ENCODE assay signal across 1 cellular context in the genomic region with DNA sequence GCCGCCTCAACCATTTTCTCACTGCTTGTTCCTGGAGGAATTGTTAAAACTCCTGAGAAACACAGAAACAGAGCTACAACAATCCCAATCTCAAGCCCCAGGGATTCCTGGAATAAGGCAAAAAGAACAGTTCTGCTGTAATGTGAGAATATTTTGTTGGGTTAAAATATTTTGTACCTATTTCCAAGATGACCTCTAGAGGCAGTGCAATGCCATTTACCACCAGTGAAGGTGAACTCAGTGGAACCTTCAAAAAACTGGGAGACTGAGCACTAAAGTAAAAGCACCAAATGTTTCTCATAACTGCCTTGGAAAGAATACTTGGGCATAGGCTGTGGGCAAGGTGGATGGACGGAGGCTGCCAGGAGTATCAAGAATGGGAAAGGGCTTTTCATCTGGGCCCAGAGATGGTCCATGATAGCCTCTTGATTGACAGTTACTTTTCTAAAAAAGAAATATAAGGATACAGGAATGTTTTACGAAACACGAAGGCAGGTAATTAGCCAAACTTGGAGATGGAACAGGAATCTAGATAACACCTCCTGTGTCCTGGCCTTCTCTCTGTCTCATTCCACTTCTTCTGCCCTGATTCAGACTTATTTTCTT.
TF ChIP-seq lines count a peak whose summit lies in the region.

No MANE protein-coding gene starts in this region.

TF ChIP-seq in GM23338, 12 proteins besides CTCF, POLR2A, EP300 and RAD21 (continued from another document):
- TF ChIP-seq, protein P1, sequence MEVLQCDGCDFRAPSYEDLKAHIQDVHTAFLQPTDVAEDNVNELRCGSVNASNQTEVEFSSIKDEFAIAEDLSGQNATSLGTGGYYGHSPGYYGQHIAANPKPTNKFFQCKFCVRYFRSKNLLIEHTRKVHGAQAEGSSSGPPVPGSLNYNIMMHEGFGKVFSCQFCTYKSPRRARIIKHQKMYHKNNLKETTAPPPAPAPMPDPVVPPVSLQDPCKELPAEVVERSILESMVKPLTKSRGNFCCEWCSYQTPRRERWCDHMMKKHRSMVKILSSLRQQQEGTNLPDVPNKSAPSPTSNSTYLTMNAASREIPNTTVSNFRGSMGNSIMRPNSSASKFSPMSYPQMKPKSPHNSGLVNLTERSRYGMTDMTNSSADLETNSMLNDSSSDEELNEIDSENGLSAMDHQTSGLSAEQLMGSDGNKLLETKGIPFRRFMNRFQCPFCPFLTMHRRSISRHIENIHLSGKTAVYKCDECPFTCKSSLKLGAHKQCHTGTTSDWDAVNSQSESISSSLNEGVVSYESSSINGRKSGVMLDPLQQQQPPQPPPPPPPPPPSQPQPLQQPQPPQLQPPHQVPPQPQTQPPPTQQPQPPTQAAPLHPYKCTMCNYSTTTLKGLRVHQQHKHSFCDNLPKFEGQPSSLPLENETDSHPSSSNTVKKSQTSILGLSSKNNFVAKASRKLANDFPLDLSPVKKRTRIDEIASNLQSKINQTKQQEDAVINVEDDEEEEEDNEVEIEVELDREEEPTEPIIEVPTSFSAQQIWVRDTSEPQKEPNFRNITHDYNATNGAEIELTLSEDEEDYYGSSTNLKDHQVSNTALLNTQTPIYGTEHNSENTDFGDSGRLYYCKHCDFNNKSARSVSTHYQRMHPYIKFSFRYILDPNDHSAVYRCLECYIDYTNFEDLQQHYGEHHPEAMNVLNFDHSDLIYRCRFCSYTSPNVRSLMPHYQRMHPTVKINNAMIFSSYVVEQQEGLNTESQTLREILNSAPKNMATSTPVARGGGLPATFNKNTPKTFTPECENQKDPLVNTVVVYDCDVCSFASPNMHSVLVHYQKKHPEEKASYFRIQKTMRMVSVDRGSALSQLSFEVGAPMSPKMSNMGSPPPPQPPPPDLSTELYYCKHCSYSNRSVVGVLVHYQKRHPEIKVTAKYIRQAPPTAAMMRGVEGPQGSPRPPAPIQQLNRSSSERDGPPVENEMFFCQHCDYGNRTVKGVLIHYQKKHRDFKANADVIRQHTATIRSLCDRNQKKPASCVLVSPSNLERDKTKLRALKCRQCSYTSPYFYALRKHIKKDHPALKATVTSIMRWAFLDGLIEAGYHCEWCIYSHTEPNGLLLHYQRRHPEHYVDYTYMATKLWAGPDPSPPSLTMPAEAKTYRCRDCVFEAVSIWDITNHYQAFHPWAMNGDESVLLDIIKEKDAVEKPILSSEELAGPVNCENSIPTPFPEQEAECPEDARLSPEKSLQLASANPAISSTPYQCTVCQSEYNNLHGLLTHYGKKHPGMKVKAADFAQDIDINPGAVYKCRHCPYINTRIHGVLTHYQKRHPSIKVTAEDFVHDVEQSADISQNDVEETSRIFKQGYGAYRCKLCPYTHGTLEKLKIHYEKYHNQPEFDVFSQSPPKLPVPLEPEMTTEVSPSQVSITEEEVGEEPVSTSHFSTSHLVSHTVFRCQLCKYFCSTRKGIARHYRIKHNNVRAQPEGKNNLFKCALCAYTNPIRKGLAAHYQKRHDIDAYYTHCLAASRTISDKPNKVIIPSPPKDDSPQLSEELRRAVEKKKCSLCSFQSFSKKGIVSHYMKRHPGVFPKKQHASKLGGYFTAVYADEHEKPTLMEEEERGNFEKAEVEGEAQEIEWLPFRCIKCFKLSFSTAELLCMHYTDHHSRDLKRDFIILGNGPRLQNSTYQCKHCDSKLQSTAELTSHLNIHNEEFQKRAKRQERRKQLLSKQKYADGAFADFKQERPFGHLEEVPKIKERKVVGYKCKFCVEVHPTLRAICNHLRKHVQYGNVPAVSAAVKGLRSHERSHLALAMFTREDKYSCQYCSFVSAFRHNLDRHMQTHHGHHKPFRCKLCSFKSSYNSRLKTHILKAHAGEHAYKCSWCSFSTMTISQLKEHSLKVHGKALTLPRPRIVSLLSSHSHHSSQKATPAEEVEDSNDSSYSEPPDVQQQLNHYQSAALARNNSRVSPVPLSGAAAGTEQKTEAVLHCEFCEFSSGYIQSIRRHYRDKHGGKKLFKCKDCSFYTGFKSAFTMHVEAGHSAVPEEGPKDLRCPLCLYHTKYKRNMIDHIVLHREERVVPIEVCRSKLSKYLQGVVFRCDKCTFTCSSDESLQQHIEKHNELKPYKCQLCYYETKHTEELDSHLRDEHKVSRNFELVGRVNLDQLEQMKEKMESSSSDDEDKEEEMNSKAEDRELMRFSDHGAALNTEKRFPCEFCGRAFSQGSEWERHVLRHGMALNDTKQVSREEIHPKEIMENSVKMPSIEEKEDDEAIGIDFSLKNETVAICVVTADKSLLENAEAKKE (CRISPR knock-in tag; IDR thresholded peaks at IDR 0.05), result no peak
- TF ChIP-seq CREB1 (CRISPR knock-in tag; IDR thresholded peaks at IDR 0.05; ENCODE audit: low read depth) (no peak), JUNB (IDR thresholded peaks at IDR 0.05; ENCODE audit: unreplicated experiment) (no peak), POLR2AphosphoS5 (IDR thresholded peaks at IDR 0.05; ENCODE audit: low read depth) (no peak), ZNF114 (CRISPR knock-in tag; IDR thresholded peaks at IDR 0.05) (no peak), EZH2 (IDR thresholded peaks at IDR 0.05; ENCODE audit: low read depth, unreplicated experiment) (no peak), EZH2phosphoT487 (IDR thresholded peaks at IDR 0.05; ENCODE audit: unreplicated experiment) (no peak)
